Comparison of ENCODE assay signal across 12 cellular contexts in genomic region chr4:99655315-99656081, GRCh38. TPM values are rescaled to one million over a fixed set of nuclear protein-coding genes. Genes with fewer than 3 reads are reported as not detected.
A peak's percentile ranks its signal among the peaks of the same experiment; 100 is the strongest.
DNase-seq lines count a peak whose midpoint lies in the region; ATAC-seq, FAIRE-seq and TF ChIP-seq lines count a peak whose summit lies in the region.
"Had no signal": no experiment of that assay in that cellular context is flagged by ENCODE, and none has a peak within 500 bp of the region (broad histone marks: within the 10 kb centered on the region; RNA-seq: fewer than 3 reads in every experiment).

No MANE protein-coding gene starts in this region.

- H3K4me3 ChIP-seq in astrocyte (ENCODE audit: insufficient read depth, low read depth, low read length) (no peak overlapping the region), right atrium auricular region (peak overlapping the region in 1 of 2 donors; percentile 23)
- H3K4me3 ChIP-seq: A549, skin epidermis had no signal

- H3K4me1 ChIP-seq in astrocyte (ENCODE audit: insufficient read depth, low read length) (peaks cover 8% of the 10 kb centered on the region), right atrium auricular region (peaks cover 0 to 31% of the 10 kb centered on the region in 2 donors)
- H3K4me1 ChIP-seq: A549 had no signal

- no peak for DNase-seq in activated naive CD4-positive, alpha-beta T cell treated with anti-CD3 and anti-CD28 coated beads, Interleukin-2, amount 10 ng/mL, durations not matched to agents 7 days and 5 days
- DNase-seq in activated naive CD4-positive, alpha-beta T cell treated with anti-CD3 and anti-CD28 coated beads, Interleukin-2, amount 50 U/mL, for 16 hours, result no peak
- peak; percentile 43 for DNase-seq in astrocyte (ENCODE audit: low read depth)
- DNase-seq in right atrium auricular region (ENCODE audit: low spot score), result no peak
- DNase-seq in glomerular visceral epithelial cell (ENCODE audit: extremely low spot score), result no peak
- DNase-seq in KBM-7, result no peak
- DNase-seq: stimulated activated naive CD8-positive, alpha-beta T cell treated with anti-CD3 and anti-CD28 coated beads, Interleukin-15, amount 100 ng/mL, for 72 hours had no signal

- no peak overlapping the region for H2AFZ ChIP-seq in astrocyte (ENCODE audit: low read depth, low read length)

- H3K27ac Mint-ChIP-seq in activated naive CD4-positive, alpha-beta T cell treated with anti-CD3 and anti-CD28 coated beads, Interleukin-2, amount 10 ng/mL, durations not matched to agents 7 days and 5 days, result peak overlapping the region; percentile 59
- no peak overlapping the region for H3K27ac Mint-ChIP-seq in astrocyte (ENCODE audit: unreplicated experiment)
- H3K27ac Mint-ChIP-seq: stimulated activated naive CD8-positive, alpha-beta T cell treated with anti-CD3 and anti-CD28 coated beads, Interleukin-15, amount 100 ng/mL, for 72 hours had no signal

- no peaks in the 10 kb centered on the region for H3K9me3 Mint-ChIP-seq in activated naive CD4-positive, alpha-beta T cell treated with anti-CD3 and anti-CD28 coated beads, Interleukin-2, amount 10 ng/mL, durations not matched to agents 7 days and 5 days
- H3K9me3 Mint-ChIP-seq in astrocyte (ENCODE audit: unreplicated experiment), result peaks cover 3% of the 10 kb centered on the region
- H3K9me3 Mint-ChIP-seq: stimulated activated naive CD8-positive, alpha-beta T cell treated with anti-CD3 and anti-CD28 coated beads, Interleukin-15, amount 100 ng/mL, for 72 hours had no signal

- H3K36me3 Mint-ChIP-seq in activated naive CD4-positive, alpha-beta T cell treated with anti-CD3 and anti-CD28 coated beads, Interleukin-2, amount 10 ng/mL, durations not matched to agents 7 days and 5 days, result no peaks in the 10 kb centered on the region
- no peaks in the 10 kb centered on the region for H3K36me3 Mint-ChIP-seq in astrocyte (ENCODE audit: low read depth, unreplicated experiment)

- H3K4me3 Mint-ChIP-seq in activated naive CD4-positive, alpha-beta T cell treated with anti-CD3 and anti-CD28 coated beads, Interleukin-2, amount 10 ng/mL, durations not matched to agents 7 days and 5 days, result no peak overlapping the region
- no peak overlapping the region for H3K4me3 Mint-ChIP-seq in astrocyte (ENCODE audit: unreplicated experiment)
- H3K4me3 Mint-ChIP-seq: stimulated activated naive CD8-positive, alpha-beta T cell treated with anti-CD3 and anti-CD28 coated beads, Interleukin-15, amount 100 ng/mL, for 72 hours had no signal

- no peaks in the 10 kb centered on the region for H3K36me3 ChIP-seq in astrocyte (ENCODE audit: insufficient read depth, low read length)
- H3K36me3 ChIP-seq in right atrium auricular region, result no peaks in the 10 kb centered on the region

- no peaks in the 10 kb centered on the region for H4K20me1 ChIP-seq in astrocyte (ENCODE audit: insufficient read depth, low read length)

- peak overlapping the region; percentile 0 for H3K4me2 ChIP-seq in astrocyte (ENCODE audit: low read length)
- H3K4me2 ChIP-seq: A549 had no signal

- H3K9me3 ChIP-seq in astrocyte (ENCODE audit: insufficient read depth, low read depth, low read length) (no peaks in the 10 kb centered on the region), right atrium auricular region (no peaks in the 10 kb centered on the region)
- H3K9me3 ChIP-seq: A549 had no signal

- no peaks in the 10 kb centered on the region for H3K4me1 Mint-ChIP-seq in activated naive CD4-positive, alpha-beta T cell treated with anti-CD3 and anti-CD28 coated beads, Interleukin-2, amount 10 ng/mL, durations not matched to agents 7 days and 5 days
- H3K4me1 Mint-ChIP-seq in astrocyte (ENCODE audit: low read depth, unreplicated experiment), result no peaks in the 10 kb centered on the region
- H3K4me1 Mint-ChIP-seq: stimulated activated naive CD8-positive, alpha-beta T cell treated with anti-CD3 and anti-CD28 coated beads, Interleukin-15, amount 100 ng/mL, for 72 hours had no signal

- no peak overlapping the region for H3K9ac ChIP-seq in astrocyte (ENCODE audit: low read length)

- H3K27ac ChIP-seq in astrocyte (ENCODE audit: low read depth, low read length) (no peak overlapping the region), right atrium auricular region (peak overlapping the region; percentile 54 to 79)
- H3K27ac ChIP-seq: A549, skin epidermis had no signal

- CTCF ChIA-PET in activated naive CD4-positive, alpha-beta T cell treated with anti-CD3 and anti-CD28 coated beads, Interleukin-2, amount 10 ng/mL, durations not matched to agents 7 days and 5 days (lab: Charles Lee), result no interaction called here

- H3K27me3 ChIP-seq in astrocyte (ENCODE audit: insufficient read depth, low read length), result no peaks in the 10 kb centered on the region
- H3K27me3 ChIP-seq in right atrium auricular region, result no peaks in the 10 kb centered on the region

- no peak for TF ChIP-seq CTCF in astrocyte (IDR thresholded peaks at IDR 0.05; ENCODE audit: insufficient read depth, low read depth, low read length)
- TF ChIP-seq CTCF in right atrium auricular region (IDR thresholded peaks at IDR 0.05), result no peak

- no peaks in the 10 kb centered on the region for H3K27me3 Mint-ChIP-seq in activated naive CD4-positive, alpha-beta T cell treated with anti-CD3 and anti-CD28 coated beads, Interleukin-2, amount 10 ng/mL, durations not matched to agents 7 days and 5 days
- H3K27me3 Mint-ChIP-seq in astrocyte (ENCODE audit: low read depth, unreplicated experiment), result peaks cover 13% of the 10 kb centered on the region

- FAIRE-seq in astrocyte (lab: Jason Lieb, UNC), result no peak
- FAIRE-seq: A549, GM12891 had no signal

- no peaks in the 10 kb centered on the region for H3K79me2 ChIP-seq in astrocyte (ENCODE audit: insufficient read depth, low read length)

- no peak for ATAC-seq in HG02870 (IDR thresholded peaks at IDR 0.05; ENCODE audit: unreplicated experiment)
- ATAC-seq in HG03432 (IDR thresholded peaks at IDR 0.05; ENCODE audit: unreplicated experiment), result no peak
- ATAC-seq: A549; stimulated activated naive CD8-positive, alpha-beta T cell treated with anti-CD3 and anti-CD28 coated beads, Interleukin-15, amount 100 ng/mL, for 72 hours had no signal

- in situ Hi-C loops in KBM-7 (cut with MboI; ENCODE audit: low pct_unique_long_range_greater_than_20kb, low sequenced_read_pairs), result no loop called here

RNA-seq across cellular contexts. Expression of gene C4orf54, which starts 2.1 kb away (rescaled TPM):
- total RNA-seq in astrocyte (not detected in 2 replicates), right atrium auricular region (10 to 100 TPM in 1 of 2 donors, 1 to 10 TPM in 1; 1.2 to 23.6 TPM)
